ENCODE assay signal across 16 cellular contexts in the genomic region with DNA sequence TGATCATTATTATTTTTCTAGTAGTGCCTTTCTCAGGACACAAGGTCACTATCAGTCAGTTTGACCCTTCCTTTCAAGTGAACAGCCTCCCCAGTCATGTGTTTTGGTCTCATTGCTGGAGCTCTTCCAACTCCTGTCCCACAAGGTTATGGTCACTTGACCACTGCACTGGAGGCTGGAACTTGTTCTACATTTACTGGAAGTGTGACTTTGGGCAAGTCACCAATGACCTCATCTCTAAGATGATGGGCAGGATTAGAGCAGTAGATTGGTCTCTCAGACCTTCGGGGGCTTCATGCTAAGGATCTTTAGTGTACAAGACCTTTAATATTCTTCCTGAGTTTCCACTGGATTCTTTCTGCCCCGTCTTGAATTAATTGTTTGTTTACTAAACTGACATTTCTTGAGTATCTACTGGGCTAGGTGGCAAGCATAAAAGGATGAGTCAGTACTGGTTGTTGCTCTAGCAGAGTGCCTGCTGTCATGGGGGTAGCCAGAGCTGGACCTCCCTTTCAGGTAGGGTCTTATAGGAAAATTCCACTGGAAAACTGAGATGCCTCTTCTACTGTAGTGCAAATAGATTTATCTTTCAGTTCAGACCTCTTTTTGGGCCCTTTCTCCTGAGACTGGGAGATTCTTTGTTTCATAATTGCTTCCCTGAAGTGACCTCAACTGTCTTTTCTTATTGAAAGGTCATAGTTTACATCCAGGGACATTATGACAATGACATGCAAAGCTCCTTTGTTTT.
DNase-seq lines count a peak whose midpoint lies in the region; ATAC-seq and TF ChIP-seq lines count a peak whose summit lies in the region.
"Had no signal": no experiment of that assay in that cellular context is flagged by ENCODE, and none has a peak within 500 bp of the region (broad histone marks: within the 10 kb centered on the region; RNA-seq: fewer than 3 reads in every experiment).

No MANE protein-coding gene starts in this region.

- ATAC-seq in heart left ventricle (peak; percentile 77 to 82 (median 80)), sciatic nerve (peak; percentile 95), HG03442 (IDR thresholded peaks at IDR 0.05; ENCODE audit: unreplicated experiment) (no peak), GM21723 (IDR thresholded peaks at IDR 0.05; ENCODE audit: unreplicated experiment) (no peak)
- ATAC-seq: gastroesophageal sphincter had no signal

- peak overlapping the region in 10 of 12 donors; percentile 6 to 73 (median 40) for H3K27ac ChIP-seq in heart left ventricle
- H3K27ac ChIP-seq: gastroesophageal sphincter, thoracic aorta, WERI-Rb-1 had no signal

- TF ChIP-seq POLR2A in heart left ventricle (IDR thresholded peaks at IDR 0.05): no peak

- intact Hi-C loops in heart left ventricle (cut with DNase I): no loop called here
- intact Hi-C loops in sciatic nerve (cut with DNase I): no loop called here

- TF ChIP-seq CTCF in heart left ventricle (IDR thresholded peaks at IDR 0.05): no peak

- WGBS in heart left ventricle, 4 donors: 40 to 49% (median 48%) methylated on average over 2 of the region's 2 CpGs

- no peaks in the 10 kb centered on the region for H3K9me3 ChIP-seq in heart left ventricle
- H3K9me3 ChIP-seq: gastroesophageal sphincter, thoracic aorta had no signal

- H3K36me3 ChIP-seq in H7 (replicated peaks; ENCODE audit: control insufficient read depth, insufficient read depth, low read length) (no peaks in the 10 kb centered on the region), heart left ventricle (no peaks in the 10 kb centered on the region)
- H3K36me3 ChIP-seq: gastroesophageal sphincter, thoracic aorta had no signal

- H3K4me1 ChIP-seq in heart left ventricle: peaks cover 0 to 39% (median 13%) of the 10 kb centered on the region in 12 donors
- H3K4me1 ChIP-seq: gastroesophageal sphincter had no signal

- H3K27me3 ChIP-seq in H7 (ENCODE audit: control insufficient read depth, insufficient read depth, low read length) (no peaks in the 10 kb centered on the region), heart left ventricle (no peaks in the 10 kb centered on the region)
- H3K27me3 ChIP-seq: gastroesophageal sphincter had no signal

- H3K4me3 ChIP-seq in H7 (ENCODE audit: insufficient read depth, low read depth, low read length): no peak overlapping the region
- no peak overlapping the region for H3K4me3 ChIP-seq in heart left ventricle
- H3K4me3 ChIP-seq: gastroesophageal sphincter, thoracic aorta had no signal

- DNase-seq in H7 (peak; percentile 48), RPMI7951 (ENCODE audit: low read depth) (peak; percentile 84), heart left ventricle (peak in 4 of 5 donors; percentile 49 to 70 (median 62)), sciatic nerve (ENCODE audit: low spot score) (no peak), mucosa of gallbladder (ENCODE audit: low spot score) (no peak)
- DNase-seq: activated CD8-positive, alpha-beta memory T cell treated with anti-CD3 and anti-CD28 coated beads, Interleukin-2, amount 50 U/mL, for 48 hours; amygdala; DMS 273 treated with DMSO at 0.1 percent for 48 hours; NCI-H1048; NCI-H524; small intestine; WERI-Rb-1 had no signal

Comparison
In these comparisons a context has a peak if more than half of its experiments do, and no peak if none do; other contexts are left out.
1. DNase-seq: peak in H7 (single experiment), RPMI7951 (single experiment) and heart left ventricle (4 of 5); none in sciatic nerve (single experiment) and mucosa of gallbladder (single experiment).
2. ATAC-seq: peak in heart left ventricle (4 of 4) and sciatic nerve (single experiment); none in HG03442 (single experiment) and GM21723 (single experiment).